ENCODE assay signal across 1 cellular context in the genomic region with DNA sequence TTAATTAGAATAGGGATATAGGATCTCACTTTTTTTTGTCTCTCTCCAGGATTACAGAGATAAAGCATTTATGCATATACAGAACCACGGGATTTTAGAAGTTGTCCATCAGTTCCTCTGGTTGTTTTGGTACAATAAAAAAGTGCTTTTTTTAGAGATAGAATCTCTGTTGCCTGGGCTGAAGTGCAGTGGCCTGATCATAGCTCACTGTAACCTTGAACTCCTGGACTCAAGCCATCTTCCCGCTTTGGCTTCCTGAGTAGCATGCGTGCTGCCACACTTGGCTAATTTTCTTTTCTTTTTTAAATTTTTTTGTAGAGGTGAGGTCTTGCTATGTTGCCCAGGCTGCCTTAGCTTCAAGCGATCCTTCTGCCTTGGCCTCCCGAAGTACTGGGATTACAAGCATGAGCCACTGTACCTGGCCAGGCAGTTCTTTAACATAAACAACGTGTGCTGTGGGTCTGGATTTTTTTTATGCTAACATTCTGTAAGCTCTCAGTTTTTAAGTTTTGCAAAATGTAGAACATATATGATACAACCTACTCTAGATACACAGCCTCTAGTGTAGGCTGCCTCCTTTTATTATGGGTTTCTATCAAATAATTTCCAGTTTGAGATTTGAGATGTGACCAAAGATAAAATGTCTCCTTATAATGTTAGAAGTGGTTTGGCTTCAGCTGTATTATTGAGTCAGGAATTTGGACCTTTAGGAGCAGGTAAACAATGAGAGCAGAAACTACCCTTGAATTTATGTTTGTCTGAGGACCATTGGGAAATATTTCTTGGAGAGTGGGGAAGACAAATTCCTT.
TF ChIP-seq lines count a peak whose summit lies in the region.

No MANE protein-coding gene starts in this region.

TF ChIP-seq in H1, 55 proteins besides CTCF, POLR2A, EP300 and RAD21 (continued from another document):
- TF ChIP-seq MAX (IDR thresholded peaks at IDR 0.05) (no peak), FOSL1 (IDR thresholded peaks at IDR 0.05; ENCODE audit: insufficient read depth, low read depth, low read length) (no peak), TAF1 (IDR thresholded peaks at IDR 0.05; ENCODE audit: low read depth, low read length) (no peak), JUN (IDR thresholded peaks at IDR 0.05; ENCODE audit: low read depth, low read length) (no peak), RNF2 (IDR thresholded peaks at IDR 0.05; ENCODE audit: borderline replicate concordance, low read depth, low read length, missing control alignments, poor library complexity, severe bottlenecking) (no peak), CTBP2 (IDR thresholded peaks at IDR 0.05; ENCODE audit: borderline replicate concordance, insufficient read depth, insufficient read length, low read length) (no peak), E2F6 (IDR thresholded peaks at IDR 0.05) (no peak), HDAC2 (IDR thresholded peaks at IDR 0.05; ENCODE audit: borderline replicate concordance in 1 of 2, low read depth in 2 of 2, low read length in 2 of 2) (no peak), BCL11A (IDR thresholded peaks at IDR 0.05; ENCODE audit: low read depth in 2 of 2, low read length in 2 of 2) (no peak), TCF12 (IDR thresholded peaks at IDR 0.05; ENCODE audit: low read depth, low read length) (no peak), ASH2L (IDR thresholded peaks at IDR 0.05; ENCODE audit: low read length) (no peak), KDM1A (IDR thresholded peaks at IDR 0.05; ENCODE audit: borderline replicate concordance, low read length) (no peak), HDAC6 (IDR thresholded peaks at IDR 0.05; ENCODE audit: low read depth, low read length) (no peak), CREB1 (IDR thresholded peaks at IDR 0.05) (no peak)
